ENCODE assay signal across 11 cellular contexts in the genomic region with DNA sequence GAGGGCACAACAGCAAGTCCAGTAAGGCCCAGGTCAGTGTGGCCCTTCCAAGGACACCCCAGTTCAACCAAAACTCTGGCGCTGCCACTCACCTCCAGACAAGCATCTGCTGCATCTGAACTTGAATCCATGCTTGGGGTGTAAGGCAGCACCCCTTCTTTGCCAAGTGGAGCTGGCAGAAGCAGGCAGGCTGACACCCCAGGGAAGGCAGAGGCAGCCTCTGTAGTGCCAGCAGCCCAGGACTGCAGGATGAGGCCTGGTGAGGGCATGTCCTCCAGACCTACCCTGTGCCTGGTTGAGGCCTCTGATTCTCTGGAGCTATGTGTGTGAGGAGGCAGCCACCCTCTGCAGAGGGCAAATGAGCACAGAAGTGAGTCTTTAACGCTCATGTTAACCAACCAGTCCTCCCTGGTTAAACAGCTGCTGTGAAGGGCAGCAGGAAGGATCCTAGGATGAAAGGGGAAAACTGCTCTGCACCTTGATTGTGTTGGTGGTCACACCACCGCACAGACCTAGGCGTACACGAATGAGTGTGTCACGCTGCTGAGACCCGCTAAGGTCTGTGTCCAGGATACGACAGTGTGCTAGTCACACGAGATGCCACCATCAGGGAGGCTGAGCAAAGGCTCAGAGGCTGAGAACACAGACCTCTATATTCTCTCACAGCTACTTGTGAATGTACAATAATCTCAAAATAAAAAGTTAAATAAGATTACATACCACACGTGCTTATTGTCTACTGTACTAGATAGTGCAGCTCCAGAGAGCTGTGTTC. TPM values are rescaled to one million over a fixed set of nuclear protein-coding genes. Genes with fewer than 3 reads are reported as not detected.
DNase-seq lines count a peak whose midpoint lies in the region; ATAC-seq and TF ChIP-seq lines count a peak whose summit lies in the region.
"Had no signal": no experiment of that assay in that cellular context is flagged by ENCODE, and none has a peak within 500 bp of the region (broad histone marks: within the 10 kb centered on the region; RNA-seq: fewer than 3 reads in every experiment).

No MANE protein-coding gene starts in this region.

- no peak overlapping the region for H3K27ac Mint-ChIP-seq in activated CD4-positive, alpha-beta memory T cell treated with anti-CD3 and anti-CD28 coated beads, Interleukin-2, amount 10 ng/mL, durations not matched to agents 7 days and 5 days
- no peak overlapping the region for H3K27ac Mint-ChIP-seq in activated CD4-positive, alpha-beta memory T cell treated with anti-CD3 and anti-CD28 coated beads for 36 hours
- no peak overlapping the region for H3K27ac Mint-ChIP-seq in activated B cell treated with CpG ODN at 0.5 μM for 24 hours
- H3K27ac Mint-ChIP-seq in stimulated activated naive CD8-positive, alpha-beta T cell treated with anti-CD3 and anti-CD28 coated beads, Interleukin-15, Interleukin-2, amounts not matched to agents 100 ng/mL and 50 ng/mL, for 24 hours = no peak overlapping the region

- intact Hi-C loops in activated CD4-positive, alpha-beta memory T cell treated with anti-CD3 and anti-CD28 coated beads for 36 hours (cut with micrococcal nuclease) = no loop called here
- intact Hi-C loops in activated B cell treated with CpG ODN at 0.5 μM for 24 hours (cut with micrococcal nuclease) = no loop called here

- peak overlapping the region; percentile 10 for H3K4me3 Mint-ChIP-seq in activated CD4-positive, alpha-beta memory T cell treated with anti-CD3 and anti-CD28 coated beads, Interleukin-2, amount 10 ng/mL, durations not matched to agents 7 days and 5 days
- H3K4me3 Mint-ChIP-seq in activated CD4-positive, alpha-beta memory T cell treated with anti-CD3 and anti-CD28 coated beads for 36 hours = no peak overlapping the region
- H3K4me3 Mint-ChIP-seq in activated B cell treated with CpG ODN at 0.5 μM for 24 hours = peak overlapping the region; percentile 60
- H3K4me3 Mint-ChIP-seq in stimulated activated naive CD8-positive, alpha-beta T cell treated with anti-CD3 and anti-CD28 coated beads, Interleukin-15, Interleukin-2, amounts not matched to agents 100 ng/mL and 50 ng/mL, for 24 hours = peak overlapping the region; percentile 59

- no peak for TF ChIP-seq CTCF in activated B cell treated with CpG ODN at 0.5 μM for 24 hours (IDR thresholded peaks at IDR 0.05)

- H3K27me3 Mint-ChIP-seq in activated CD4-positive, alpha-beta memory T cell treated with anti-CD3 and anti-CD28 coated beads, Interleukin-2, amount 10 ng/mL, durations not matched to agents 7 days and 5 days = peaks cover 53% of the 10 kb centered on the region
- H3K27me3 Mint-ChIP-seq in activated CD4-positive, alpha-beta memory T cell treated with anti-CD3 and anti-CD28 coated beads for 36 hours = peaks cover 43% of the 10 kb centered on the region
- H3K27me3 Mint-ChIP-seq in activated B cell treated with CpG ODN at 0.5 μM for 24 hours = peaks cover 32% of the 10 kb centered on the region
- peaks cover 52% of the 10 kb centered on the region for H3K27me3 Mint-ChIP-seq in stimulated activated naive CD8-positive, alpha-beta T cell treated with anti-CD3 and anti-CD28 coated beads, Interleukin-15, Interleukin-2, amounts not matched to agents 100 ng/mL and 50 ng/mL, for 24 hours

- H3K36me3 Mint-ChIP-seq in activated CD4-positive, alpha-beta memory T cell treated with anti-CD3 and anti-CD28 coated beads, Interleukin-2, amount 10 ng/mL, durations not matched to agents 7 days and 5 days (ENCODE audit: low read depth) = no peaks in the 10 kb centered on the region
- no peaks in the 10 kb centered on the region for H3K36me3 Mint-ChIP-seq in activated CD4-positive, alpha-beta memory T cell treated with anti-CD3 and anti-CD28 coated beads for 36 hours
- H3K36me3 Mint-ChIP-seq in activated B cell treated with CpG ODN at 0.5 μM for 24 hours (ENCODE audit: low read depth) = no peaks in the 10 kb centered on the region
- H3K36me3 Mint-ChIP-seq in stimulated activated naive CD8-positive, alpha-beta T cell treated with anti-CD3 and anti-CD28 coated beads, Interleukin-15, Interleukin-2, amounts not matched to agents 100 ng/mL and 50 ng/mL, for 24 hours (ENCODE audit: low read depth) = no peaks in the 10 kb centered on the region

- CTCF ChIA-PET in activated CD4-positive, alpha-beta memory T cell treated with anti-CD3 and anti-CD28 coated beads, Interleukin-2, amount 10 ng/mL, durations not matched to agents 7 days and 5 days (lab: Charles Lee) = no interaction called here
- CTCF ChIA-PET in activated CD4-positive, alpha-beta memory T cell treated with anti-CD3 and anti-CD28 coated beads for 36 hours (lab: Charles Lee) = interaction anchor here (1.0 to 1.9 kb wide), 2 partner anchors 76 to 85 kb away, joined by 3 to 4 read pairs; no protein-coding TSS in a partner anchor
- CTCF ChIA-PET in activated B cell treated with CpG ODN at 0.5 μM for 24 hours (lab: Charles Lee) = no interaction called here

- POLR2A ChIA-PET in activated CD4-positive, alpha-beta memory T cell treated with anti-CD3 and anti-CD28 coated beads, Interleukin-2, amount 10 ng/mL, durations not matched to agents 7 days and 5 days (lab: Charles Lee) = no interaction called here
- POLR2A ChIA-PET in activated CD4-positive, alpha-beta memory T cell treated with anti-CD3 and anti-CD28 coated beads for 36 hours (lab: Charles Lee) = interaction anchor here (1.5 kb wide), 1 partner anchor 43 kb away, joined by 3 read pairs; no protein-coding TSS in a partner anchor
- POLR2A ChIA-PET in activated B cell treated with CpG ODN at 0.5 μM for 24 hours (lab: Charles Lee) = no interaction called here

- ATAC-seq in activated B cell treated with CpG ODN at 0.5 μM for 24 hours (ENCODE audit: low read depth) (no peak), HG02970 (IDR thresholded peaks at IDR 0.05; ENCODE audit: low FRiP score, unreplicated experiment) (no peak)
- ATAC-seq: body of pancreas had no signal

- no peaks in the 10 kb centered on the region for H3K9me3 Mint-ChIP-seq in activated CD4-positive, alpha-beta memory T cell treated with anti-CD3 and anti-CD28 coated beads, Interleukin-2, amount 10 ng/mL, durations not matched to agents 7 days and 5 days
- H3K9me3 Mint-ChIP-seq in activated CD4-positive, alpha-beta memory T cell treated with anti-CD3 and anti-CD28 coated beads for 36 hours = no peaks in the 10 kb centered on the region
- H3K9me3 Mint-ChIP-seq in activated B cell treated with CpG ODN at 0.5 μM for 24 hours = no peaks in the 10 kb centered on the region
- no peaks in the 10 kb centered on the region for H3K9me3 Mint-ChIP-seq in stimulated activated naive CD8-positive, alpha-beta T cell treated with anti-CD3 and anti-CD28 coated beads, Interleukin-15, Interleukin-2, amounts not matched to agents 100 ng/mL and 50 ng/mL, for 24 hours

- peaks cover 3% of the 10 kb centered on the region for H3K4me1 Mint-ChIP-seq in activated CD4-positive, alpha-beta memory T cell treated with anti-CD3 and anti-CD28 coated beads, Interleukin-2, amount 10 ng/mL, durations not matched to agents 7 days and 5 days
- H3K4me1 Mint-ChIP-seq in activated CD4-positive, alpha-beta memory T cell treated with anti-CD3 and anti-CD28 coated beads for 36 hours (ENCODE audit: low read depth) = peaks cover 5% of the 10 kb centered on the region
- peaks cover 10% of the 10 kb centered on the region for H3K4me1 Mint-ChIP-seq in activated B cell treated with CpG ODN at 0.5 μM for 24 hours
- no peaks in the 10 kb centered on the region for H3K4me1 Mint-ChIP-seq in stimulated activated naive CD8-positive, alpha-beta T cell treated with anti-CD3 and anti-CD28 coated beads, Interleukin-15, Interleukin-2, amounts not matched to agents 100 ng/mL and 50 ng/mL, for 24 hours (ENCODE audit: low read depth)

- DNase-seq in activated CD4-positive, alpha-beta memory T cell treated with anti-CD3 and anti-CD28 coated beads, Interleukin-2, amount 10 ng/mL, durations not matched to agents 7 days and 5 days = no peak
- no peak for DNase-seq in activated CD4-positive, alpha-beta memory T cell treated with anti-CD3 and anti-CD28 coated beads for 36 hours
- DNase-seq in activated B cell treated with CpG ODN at 0.5 μM for 24 hours (no peak), islet precursor cell (peak; percentile 46), medulla oblongata (ENCODE audit: extremely low spot score) (no peak), anterior cingulate cortex (lab: John Stamatoyannopoulos, UW) (no peak)
- DNase-seq: activated CD8-positive, alpha-beta memory T cell treated with anti-CD3 and anti-CD28 coated beads, Interleukin-2, amount 50 U/mL, for 48 hours; body of pancreas; hippocampal formation had no signal

RNA-seq across cellular contexts. Expression of a gene that starts 2.2 kb away (rescaled TPM):
- total RNA-seq in activated CD4-positive, alpha-beta memory T cell treated with anti-CD3 and anti-CD28 coated beads, Interleukin-2, amount 10 ng/mL, durations not matched to agents 7 days and 5 days = under 1 TPM; 0.20 to 0.33 TPM
- under 1 TPM; 0.17 to 0.40 TPM for total RNA-seq in activated CD4-positive, alpha-beta memory T cell treated with anti-CD3 and anti-CD28 coated beads for 36 hours
- total RNA-seq in activated B cell treated with CpG ODN at 0.5 μM for 24 hours = not detected in 2 replicates
